Comparison of ENCODE assay signal across 31 cellular contexts in genomic region chr13:51158365-51158764, GRCh38. TPM values are rescaled to one million over a fixed set of nuclear protein-coding genes. Genes with fewer than 3 reads are reported as not detected.
DNase-seq lines count a peak whose midpoint lies in the region; ATAC-seq, FAIRE-seq and TF ChIP-seq lines count a peak whose summit lies in the region.
"Had no signal": no experiment of that assay in that cellular context is flagged by ENCODE, and none has a peak within 500 bp of the region (broad histone marks: within the 10 kb centered on the region; RNA-seq: fewer than 3 reads in every experiment).

No MANE protein-coding gene starts in this region.

- POLR2A ChIA-PET in HepG2 (lab: Yijun Ruan, JAX): no interaction called here

- 71% methylated on average over 4 of the region's 4 CpGs for WGBS in HepG2 (ENCODE audit: low lambda C conversion rate)
- WGBS in right lobe of liver (ENCODE audit: insufficient coverage, low coverage, low lambda C conversion rate, missing lambda C conversion rate): no CpG with 5 or more reads among the region's 4 CpGs
- 86 to 95% methylated on average over 3 to 4 of the region's 4 CpGs for WGBS in endodermal cell (ENCODE audit: insufficient coverage in 1 of 2, insufficient read length in 1 of 2), 2 experiments
- 80 to 87% (median 86%) methylated on average over 4 of the region's 4 CpGs for WGBS in small intestine, 3 donors

- no peaks in the 10 kb centered on the region for H3K4me1 ChIP-seq in HepG2 (ENCODE audit: insufficient read depth, low read length)
- H3K4me1 ChIP-seq in right lobe of liver: peaks cover 0 to 11% (median 0%) of the 10 kb centered on the region in 4 donors
- H3K4me1 ChIP-seq in Loucy (ENCODE audit: insufficient read depth, low read length, poor library complexity, severe bottlenecking): no peaks in the 10 kb centered on the region
- peaks cover 12% of the 10 kb centered on the region for H3K4me1 ChIP-seq in endodermal cell (ENCODE audit: control insufficient read depth, insufficient read depth, low read length)
- H3K4me1 ChIP-seq in small intestine (ENCODE audit: control insufficient read depth in 2 of 2, insufficient read depth in 1 of 2, low read depth in 1 of 2, low read length in 1 of 2): no peaks in the 10 kb centered on the region
- H3K4me1 ChIP-seq: testis, uterus had no signal

- BruUV-seq in HepG2 (replicated peaks; lab: Mats Ljungman, UMichigan): no TSS peak

- TF ChIP-seq EP300 in HepG2 (IDR thresholded peaks at IDR 0.05; ENCODE audit: low read depth in 2 of 2, low read length in 2 of 2): no peak
- TF ChIP-seq EP300 in HepG2 (CRISPR knock-in tag; IDR thresholded peaks at IDR 0.05; ENCODE audit: borderline replicate concordance): no peak

- TF ChIP-seq RAD21 in HepG2 (CRISPR knock-in tag; IDR thresholded peaks at IDR 0.05): no peak

- H4K20me1 ChIP-seq in HepG2 (ENCODE audit: insufficient read depth, low read length): no peaks in the 10 kb centered on the region
- no peaks in the 10 kb centered on the region for H4K20me1 ChIP-seq in Loucy (ENCODE audit: insufficient read depth, low read length, poor library complexity, severe bottlenecking)

- H3K4me3 Mint-ChIP-seq in endodermal cell (no peak overlapping the region), immature natural killer cell (no peak overlapping the region)
- H3K4me3 Mint-ChIP-seq in stimulated activated naive B cell treated with anti-CD40 and anti-IgM and Interleukin-4, amounts not matched to agents 10 μg/mL and 1 μg/mL and 100 μg/mL, for 72 hours: no peak overlapping the region
- H3K4me3 Mint-ChIP-seq: activated naive CD8-positive, alpha-beta T cell treated with anti-CD3 and anti-CD28 coated beads, Interleukin-2, amount 10 ng/mL, durations not matched to agents 7 days and 5 days; T-helper 2 cell treated with Interferon-gamma antibody and Interleukin-4, amounts not matched to agents 5 μg/mL and 100 μg/mL, for 36 hours had no signal

- H3K4me3 ChIP-seq in HepG2 (replicated peaks in 1 of 3; ENCODE audit: insufficient read depth in 1 of 3, low read depth in 2 of 3, low read length in 3 of 3): no peak overlapping the region
- no peak overlapping the region for H3K4me3 ChIP-seq in right lobe of liver
- no peak overlapping the region for H3K4me3 ChIP-seq in Loucy (ENCODE audit: low read length, poor library complexity, severe bottlenecking)
- H3K4me3 ChIP-seq in endodermal cell (ENCODE audit: low read length): no peak overlapping the region
- no peak overlapping the region for H3K4me3 ChIP-seq in small intestine (ENCODE audit: low read depth in 1 of 2, low read length in 2 of 2)
- H3K4me3 ChIP-seq: testis, uterus had no signal

- CTCF ChIA-PET in HepG2 (lab: Yijun Ruan, JAX; ENCODE audit: low intra/inter-chr PET ratio, low total read pairs): no interaction called here

- TF ChIP-seq CTCF in HepG2 (CRISPR knock-in tag; IDR thresholded peaks at IDR 0.05) (0 out of 2 replicates have a peak, but pooled peaks have one; percentile 4), right lobe of liver (IDR thresholded peaks at IDR 0.05) (no peak), Loucy (conservative IDR thresholded peaks at IDR 0.05; ENCODE audit: low read length) (peak; percentile 37), endodermal cell (conservative IDR thresholded peaks at IDR 0.05) (peak; percentile 65)

- FAIRE-seq in HepG2 (lab: Jason Lieb, UNC): peak; percentile 48
- no peak for FAIRE-seq in small intestine (lab: Jason Lieb, UNC)
- FAIRE-seq: endothelial cell of umbilical vein, GM12892 had no signal

- ATAC-seq in HepG2 (peak; percentile 99), right lobe of liver (no peak)
- ATAC-seq in stimulated activated naive B cell treated with anti-CD40 and anti-IgM and Interleukin-4, amounts not matched to agents 10 μg/mL and 1 μg/mL and 100 μg/mL, for 72 hours (replicated peaks): peak; percentile 41 to 48

- H3K9ac ChIP-seq in HepG2 (ENCODE audit: insufficient read depth, low read depth, low read length) (no peak overlapping the region), Loucy (ENCODE audit: low read depth, low read length, poor library complexity, severe bottlenecking) (no peak overlapping the region), endodermal cell (ENCODE audit: extremely low read depth, low read length, poor library complexity, severe bottlenecking) (no peak overlapping the region)

- TF ChIP-seq POLR2A in HepG2 (IDR thresholded peaks at IDR 0.05; ENCODE audit: insufficient read depth in 1 of 2, low read depth in 2 of 2, low read length in 2 of 2): no peak
- no peak for TF ChIP-seq POLR2A in right lobe of liver (IDR thresholded peaks at IDR 0.05)

- no peak overlapping the region for H3K27ac ChIP-seq in HepG2 (ENCODE audit: extremely low read length, insufficient read depth, low read length)
- no peak overlapping the region for H3K27ac ChIP-seq in right lobe of liver
- H3K27ac ChIP-seq in endodermal cell (ENCODE audit: low read depth, low read length): no peak overlapping the region
- no peak overlapping the region for H3K27ac ChIP-seq in small intestine (ENCODE audit: low read depth in 1 of 2, low read length in 1 of 2)
- H3K27ac ChIP-seq: testis, uterus, VCaP had no signal

- intact Hi-C loops in HepG2 (cut with micrococcal nuclease; ENCODE audit: unreplicated experiment) (no loop called here), right lobe of liver (cut with DNase I) (no loop called here)

- H3K27me3 Mint-ChIP-seq in endodermal cell (ENCODE audit: insufficient read depth): no peaks in the 10 kb centered on the region
- peaks cover 4 to 5% of the 10 kb centered on the region in 2 donors for H3K27me3 Mint-ChIP-seq in stimulated activated naive B cell treated with anti-CD40 and anti-IgM and Interleukin-4, amounts not matched to agents 10 μg/mL and 1 μg/mL and 100 μg/mL, for 72 hours
- H3K27me3 Mint-ChIP-seq in immature natural killer cell (ENCODE audit: low read depth in 3 of 3): peaks cover 0 to 4% (median 4%) of the 10 kb centered on the region in 3 donors

- H3K9me2 ChIP-seq in Loucy (replicated peaks; ENCODE audit: low read depth, low read length): no peaks in the 10 kb centered on the region

- peak; percentile 12 for DNase-seq in HepG2 (ENCODE audit: low spot score)
- DNase-seq in right lobe of liver: no peak
- DNase-seq in endodermal cell: peak; percentile 88
- no peak for DNase-seq in stimulated activated naive B cell treated with anti-CD40 and anti-IgM and Interleukin-4, amounts not matched to agents 10 μg/mL and 1 μg/mL and 100 μg/mL, for 72 hours
- no peak for DNase-seq in small intestine
- DNase-seq in immature natural killer cell: no peak
- DNase-seq in NCI-H2227 (lab: John Stamatoyannopoulos, UW; ENCODE audit: unreplicated experiment): no peak
- DNase-seq: activated CD4-positive, alpha-beta T cell treated with anti-CD3 and anti-CD28 coated beads, Interleukin-2, amount 50 U/mL, for 48 hours; activated CD8-positive, alpha-beta memory T cell treated with anti-CD3 and anti-CD28 coated beads, Interleukin-2, amount 50 U/mL, for 4 hours; activated naive CD8-positive, alpha-beta T cell treated with anti-CD3 and anti-CD28 coated beads, Interleukin-2, amount 10 ng/mL, durations not matched to agents 7 days and 5 days; C1 segment of cervical spinal cord; glutamatergic neuron; KBM-7; kidney glomerular epithelial cell; mammary epithelial cell; MV-4-11; NCI-H187; NCI-H226; RPMI8226; stimulated activated CD4-positive, alpha-beta T cell treated with anti-CD3 and anti-CD28 coated beads, Interleukin-2, amount 100 ng/mL, for 24 hours; testis; uterus had no signal

- H3K4me1 Mint-ChIP-seq in endodermal cell (peaks cover 64% of the 10 kb centered on the region), immature natural killer cell (no peaks in the 10 kb centered on the region)
- H3K4me1 Mint-ChIP-seq in stimulated activated naive B cell treated with anti-CD40 and anti-IgM and Interleukin-4, amounts not matched to agents 10 μg/mL and 1 μg/mL and 100 μg/mL, for 72 hours: peaks cover 0 to 10% of the 10 kb centered on the region in 2 donors

- in situ Hi-C loops in HepG2 (cut with HindIII; ENCODE audit: extremely low pct_ligation_motif_present, low pct_unique_long_range_greater_than_20kb): loop anchor here (10.0 kb wide), 1 partner anchor 126 kb away; no protein-coding TSS in a partner anchor

- H3K9me3 Mint-ChIP-seq in endodermal cell (peaks cover 7% of the 10 kb centered on the region), immature natural killer cell (no peaks in the 10 kb centered on the region)
- no peaks in the 10 kb centered on the region for H3K9me3 Mint-ChIP-seq in stimulated activated naive B cell treated with anti-CD40 and anti-IgM and Interleukin-4, amounts not matched to agents 10 μg/mL and 1 μg/mL and 100 μg/mL, for 72 hours
- H3K9me3 Mint-ChIP-seq: activated naive CD8-positive, alpha-beta T cell treated with anti-CD3 and anti-CD28 coated beads, Interleukin-2, amount 10 ng/mL, durations not matched to agents 7 days and 5 days; activated T-helper 2 cell treated with anti-CD3 and anti-CD28 coated beads, Interferon-gamma antibody, Interleukin-2, Interleukin-4, amounts not matched to agents 10 μg/mL and 5 μg/mL and 100 μg/mL, durations not matched to agents 14 hours and 24 hours and 36 hours; T-helper 2 cell treated with Interferon-gamma antibody and Interleukin-4, amounts not matched to agents 5 μg/mL and 100 μg/mL, for 36 hours had no signal

- H3K36me3 Mint-ChIP-seq in endodermal cell (ENCODE audit: low read depth) (peaks cover 29% of the 10 kb centered on the region), immature natural killer cell (no peaks in the 10 kb centered on the region)
- no peaks in the 10 kb centered on the region for H3K36me3 Mint-ChIP-seq in stimulated activated naive B cell treated with anti-CD40 and anti-IgM and Interleukin-4, amounts not matched to agents 10 μg/mL and 1 μg/mL and 100 μg/mL, for 72 hours
- H3K36me3 Mint-ChIP-seq: activated naive CD8-positive, alpha-beta T cell treated with anti-CD3 and anti-CD28 coated beads, Interleukin-2, amount 10 ng/mL, durations not matched to agents 7 days and 5 days had no signal

- no peaks in the 10 kb centered on the region for H3F3A ChIP-seq in Loucy (ENCODE audit: low read depth)

- H3K27me3 ChIP-seq in HepG2 (ENCODE audit: control insufficient read depth in 1 of 2, insufficient read depth in 2 of 2, low read length in 2 of 2) (0 out of 5 replicates have a peak, but pooled peaks cover 0 to 5% of the 10 kb centered on the region in 2 experiments), right lobe of liver (no peaks in the 10 kb centered on the region), Loucy (ENCODE audit: insufficient read depth, low read length, poor library complexity, severe bottlenecking) (no peaks in the 10 kb centered on the region), endodermal cell (ENCODE audit: control insufficient read depth, insufficient read depth, low read length, poor library complexity, severe bottlenecking) (no peaks in the 10 kb centered on the region), small intestine (ENCODE audit: control insufficient read depth in 2 of 2, insufficient read depth in 2 of 2, low read length in 2 of 2) (no peaks in the 10 kb centered on the region)
- H3K27me3 ChIP-seq: testis, uterus had no signal

- no peak overlapping the region for H2AFZ ChIP-seq in HepG2 (ENCODE audit: low read length)
- H2AFZ ChIP-seq in Loucy (ENCODE audit: low read length): no peak overlapping the region

- H3K9me3 ChIP-seq in HepG2 (ENCODE audit: low read length) (no peaks in the 10 kb centered on the region), right lobe of liver (no peaks in the 10 kb centered on the region), Loucy (ENCODE audit: insufficient read depth, low read depth, low read length) (no peaks in the 10 kb centered on the region), endodermal cell (ENCODE audit: control insufficient read depth, low read length) (no peaks in the 10 kb centered on the region), small intestine (ENCODE audit: control insufficient read depth, low read depth) (no peaks in the 10 kb centered on the region)
- H3K9me3 ChIP-seq: testis, uterus had no signal

- H3K27ac Mint-ChIP-seq in endodermal cell: peak overlapping the region; percentile 72
- no peak overlapping the region for H3K27ac Mint-ChIP-seq in stimulated activated naive B cell treated with anti-CD40 and anti-IgM and Interleukin-4, amounts not matched to agents 10 μg/mL and 1 μg/mL and 100 μg/mL, for 72 hours
- no peak overlapping the region for H3K27ac Mint-ChIP-seq in immature natural killer cell
- H3K27ac Mint-ChIP-seq: activated naive CD8-positive, alpha-beta T cell treated with anti-CD3 and anti-CD28 coated beads, Interleukin-2, amount 10 ng/mL, durations not matched to agents 7 days and 5 days; T-helper 2 cell treated with Interferon-gamma antibody and Interleukin-4, amounts not matched to agents 5 μg/mL and 100 μg/mL, for 36 hours had no signal

- H3K79me2 ChIP-seq in HepG2 (ENCODE audit: insufficient read depth, low read length) (no peaks in the 10 kb centered on the region), Loucy (ENCODE audit: insufficient read depth, low read length) (no peaks in the 10 kb centered on the region)

- H3K36me3 ChIP-seq in HepG2 (replicated peaks in 1 of 2; ENCODE audit: control insufficient read depth in 1 of 2, insufficient read depth in 2 of 2, low read length in 2 of 2) (no peaks in the 10 kb centered on the region), right lobe of liver (no peaks in the 10 kb centered on the region), Loucy (ENCODE audit: insufficient read depth, low read length) (no peaks in the 10 kb centered on the region), endodermal cell (ENCODE audit: control insufficient read depth, insufficient read depth, low read length) (peaks cover 7% of the 10 kb centered on the region), small intestine (ENCODE audit: control insufficient read depth in 2 of 2, insufficient read depth in 2 of 2, low read length in 2 of 2) (no peaks in the 10 kb centered on the region)
- H3K36me3 ChIP-seq: uterus had no signal

- no peak overlapping the region for H3K4me2 ChIP-seq in HepG2 (ENCODE audit: low read depth, low read length)
- H3K4me2 ChIP-seq in Loucy (ENCODE audit: low read depth, low read length, poor library complexity, severe bottlenecking): no peak overlapping the region

RNA-seq across cellular contexts. Expression of gene C13orf42, which starts 47.3 kb away (rescaled TPM):
- total RNA-seq in HepG2 (2016; rRNA removed; fragmentation: Illumina TruSeq; extraction: Trizol) (not detected in 2 replicates), right lobe of liver (not detected), endodermal cell (10 to 100 TPM; 19.0 to 27.7 TPM)
- total RNA-seq in HepG2 (2016; cell fraction: cytosol; rRNA removed; fragmentation: Illumina TruSeq; extraction: Trizol; ENCODE audit: low read depth): not detected in 2 replicates
- total RNA-seq in HepG2 (2016; cell fraction: insoluble cytoplasmic fraction; rRNA removed; fragmentation: Illumina TruSeq; extraction: Trizol): not detected in 2 replicates
- not detected in 2 replicates for total RNA-seq in HepG2 (2016; cell fraction: membrane; rRNA removed; fragmentation: Illumina TruSeq; extraction: Trizol)
- not detected in 2 replicates for total RNA-seq in HepG2 (2016; cell fraction: nucleus; rRNA removed; fragmentation: Illumina TruSeq; extraction: Trizol)
- polyA plus RNA-seq in HepG2 (2011; rRNA removed) (not detected in 2 replicates), small intestine (not detected), immature natural killer cell (not detected)
- polyA plus RNA-seq in HepG2 (2011; cell fraction: cytosol; rRNA removed): not detected in 2 replicates
- not detected in 2 replicates for polyA plus RNA-seq in HepG2 (2011; cell fraction: nucleus; rRNA removed)
- not detected in 2 replicates for polyA plus RNA-seq in HepG2 (2012)
- not detected in 2 replicates for polyA plus RNA-seq in HepG2 (2016; cell fraction: cytosol; fragmentation: Illumina TruSeq; extraction: Trizol; ENCODE audit: low read depth)
- polyA plus RNA-seq in HepG2 (2016; cell fraction: insoluble cytoplasmic fraction; fragmentation: Illumina TruSeq; extraction: Trizol; ENCODE audit: low read depth): not detected in 2 replicates
- polyA plus RNA-seq in HepG2 (2016; cell fraction: membrane; fragmentation: Illumina TruSeq; extraction: Trizol; ENCODE audit: low read depth): not detected in 2 replicates
- not detected in 2 replicates for polyA plus RNA-seq in HepG2 (2016; cell fraction: nucleus; fragmentation: Illumina TruSeq; extraction: Trizol; ENCODE audit: insufficient read depth, low read depth)
- not detected in 2 replicates for polyA minus RNA-seq in HepG2 (2011; rRNA and poly(A)+ RNA removed; ENCODE audit: low replicate concordance)
- not detected in 2 replicates for polyA minus RNA-seq in HepG2 (2011; cell fraction: cytosol; rRNA and poly(A)+ RNA removed)
- not detected in 2 replicates for polyA minus RNA-seq in HepG2 (2011; cell fraction: nucleus; rRNA and poly(A)+ RNA removed)
- polyA plus RNA-seq in endodermal cell (2013, experiment 1 of 2): 1.6 TPM
- polyA plus RNA-seq in endodermal cell (2013, experiment 2 of 2): 2.4 TPM
- total RNA-seq: activated naive CD8-positive, alpha-beta T cell treated with anti-CD3 and anti-CD28 coated beads, Interleukin-2, amount 10 ng/mL, durations not matched to agents 7 days and 5 days; activated T-helper 2 cell treated with anti-CD3 and anti-CD28 coated beads, Interferon-gamma antibody, Interleukin-2, Interleukin-4, amounts not matched to agents 10 μg/mL and 5 μg/mL and 100 μg/mL, durations not matched to agents 14 hours and 24 hours and 36 hours; dermis microvascular lymphatic vessel endothelial cell; endothelial cell of umbilical vein; mammary epithelial cell; pulmonary artery endothelial cell; skeletal muscle tissue; uterus had no signal
- polyA plus RNA-seq: endothelial cell of umbilical vein, mammary epithelial cell had no signal

Comparison
In these comparisons a context has a peak if more than half of its experiments do, and no peak if none do; other contexts are left out.
1. ATAC-seq: peak in HepG2 (single experiment) and stimulated activated naive B cell treated with anti-CD40 and anti-IgM and Interleukin-4, amounts not matched to agents 10 μg/mL and 1 μg/mL and 100 μg/mL, for 72 hours (2 of 2); none in right lobe of liver (0 of 4).
2. DNase-seq: peak in HepG2 (single experiment) and endodermal cell (single experiment); none in right lobe of liver (0 of 3), stimulated activated naive B cell treated with anti-CD40 and anti-IgM and Interleukin-4, amounts not matched to agents 10 μg/mL and 1 μg/mL and 100 μg/mL, for 72 hours (single experiment), small intestine (single experiment), immature natural killer cell (0 of 3) and NCI-H2227 (single experiment).
3. CTCF ChIP-seq: peak in HepG2 (single experiment), Loucy (single experiment) and endodermal cell (single experiment); none in right lobe of liver (0 of 4).
4. RNA of gene C13orf42, which starts 47.3 kb away (total RNA-seq): 19.0 to 27.7 TPM in endodermal cell; not detected in HepG2 and not detected in right lobe of liver; every median in the first group is over 10 times any median in the second.